ENCODE assay signal across 1 cellular context in genomic region chr7:34723866-34724490, GRCh38.
TF ChIP-seq lines count a peak whose summit lies in the region.

No MANE protein-coding gene starts in this region.

TF ChIP-seq in endothelial cell of umbilical vein, 7 proteins besides CTCF, POLR2A, EP300 and RAD21:
- TF ChIP-seq GATA2 (IDR thresholded peaks at IDR 0.05; ENCODE audit: insufficient read depth, insufficient read length, low read depth, low read length) (no peak), MYC (IDR thresholded peaks at IDR 0.05; ENCODE audit: low read depth, low read length) (no peak), FOS (IDR thresholded peaks at IDR 0.05; ENCODE audit: borderline replicate concordance, insufficient read depth, low read length) (no peak), EZH2 (IDR thresholded peaks at IDR 0.05; ENCODE audit: borderline replicate concordance, low read depth, low read length, severe bottlenecking) (no peak), JUN (IDR thresholded peaks at IDR 0.05; ENCODE audit: borderline replicate concordance, insufficient read depth, insufficient read length, low read depth) (no peak), POLR2AphosphoS5 (IDR thresholded peaks at IDR 0.05; ENCODE audit: insufficient read depth, low read depth, low read length) (no peak)
- TF ChIP-seq, protein P1, sequence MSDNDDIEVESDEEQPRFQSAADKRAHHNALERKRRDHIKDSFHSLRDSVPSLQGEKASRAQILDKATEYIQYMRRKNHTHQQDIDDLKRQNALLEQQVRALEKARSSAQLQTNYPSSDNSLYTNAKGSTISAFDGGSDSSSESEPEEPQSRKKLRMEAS (IDR thresholded peaks at IDR 0.05; ENCODE audit: insufficient read depth, insufficient read length) = no peak
